In genomic region chr13:63307239-63307638, GRCh38 we compare ENCODE assay signal across 17 cellular contexts.
DNase-seq lines count a peak whose midpoint lies in the region; ATAC-seq, FAIRE-seq and TF ChIP-seq lines count a peak whose summit lies in the region.
"Had no signal": no experiment of that assay in that cellular context is flagged by ENCODE, and none has a peak within 500 bp of the region (broad histone marks: within the 10 kb centered on the region; RNA-seq: fewer than 3 reads in every experiment).

No MANE protein-coding gene starts in this region.

- H3K4me3 Mint-ChIP-seq in CD8-positive, alpha-beta T cell = no peak overlapping the region
- H3K4me3 Mint-ChIP-seq: HFFc6 had no signal

- no peak overlapping the region for H4K8ac ChIP-seq in mesenchymal stem cell (ENCODE audit: low read length)

- 89% methylated on average over 2 of the region's 2 CpGs for WGBS in mesenchymal stem cell

- no peak overlapping the region for H2BK5ac ChIP-seq in mesenchymal stem cell (ENCODE audit: low read depth, low read length, poor library complexity, severe bottlenecking)

- POLR2A ChIA-PET in CD8-positive, alpha-beta T cell (lab: Charles Lee) = no interaction called here

- H3K36me3 ChIP-seq in CD8-positive, alpha-beta T cell (ENCODE audit: insufficient read depth, low read length) = no peaks in the 10 kb centered on the region
- no peaks in the 10 kb centered on the region for H3K36me3 ChIP-seq in mesenchymal stem cell (ENCODE audit: control insufficient read depth in 1 of 2, insufficient read depth in 2 of 2, low read depth in 1 of 2, low read length in 2 of 2)
- H3K36me3 ChIP-seq: heart left ventricle had no signal

- no peak overlapping the region for H2AK5ac ChIP-seq in mesenchymal stem cell (ENCODE audit: low read length, severe bottlenecking)

- H3K36me3 Mint-ChIP-seq in CD8-positive, alpha-beta T cell = no peaks in the 10 kb centered on the region

- H3K9me3 Mint-ChIP-seq in CD8-positive, alpha-beta T cell = peaks cover 12% of the 10 kb centered on the region

- H3K4ac ChIP-seq in mesenchymal stem cell (ENCODE audit: low read depth in 1 of 2, low read length in 2 of 2) = no peak overlapping the region

- ATAC-seq in HG03066 (IDR thresholded peaks at IDR 0.05; ENCODE audit: low read depth, unreplicated experiment) (peak; percentile 51), HG02840 (IDR thresholded peaks at IDR 0.05; ENCODE audit: low FRiP score, unreplicated experiment) (no peak)
- ATAC-seq in CD8-positive, alpha-beta T cell = no peak
- ATAC-seq: heart left ventricle, HepG2 had no signal

- H3K9ac ChIP-seq in mesenchymal stem cell (ENCODE audit: low read length) = no peak overlapping the region

- no peak overlapping the region for H2BK120ac ChIP-seq in mesenchymal stem cell (ENCODE audit: low read depth, low read length)

- DNase-seq in GM12891 (ENCODE audit: insufficient read length, low spot score) (no peak), NCI-H146 (lab: John Stamatoyannopoulos, UW) (peak; percentile 86), choroid plexus epithelial cell (ENCODE audit: low read depth) (peak; percentile 4), mesenchymal stem cell (no peak), NCI-H2196 (lab: John Stamatoyannopoulos, UW; ENCODE audit: unreplicated experiment) (no peak)
- no peak for DNase-seq in CD8-positive, alpha-beta T cell
- DNase-seq: activated CD4-positive, alpha-beta T cell treated with anti-CD3 and anti-CD28 coated beads, Interleukin-2, amount 50 U/mL, for 48 hours; heart left ventricle; HFFc6; kidney glomerular epithelial cell; NCI-H187; NCI-H526 treated with DMSO at 0.1 percent for 48 hours; posterior cingulate gyrus had no signal

- H3K9me3 ChIP-seq in CD8-positive, alpha-beta T cell (ENCODE audit: low read length) = no peaks in the 10 kb centered on the region
- peaks cover 9% of the 10 kb centered on the region for H3K9me3 ChIP-seq in mesenchymal stem cell (ENCODE audit: control insufficient read depth, low read length)

- H3K4me1 Mint-ChIP-seq in CD8-positive, alpha-beta T cell (ENCODE audit: low read depth) = no peaks in the 10 kb centered on the region

- intact Hi-C loops in CD8-positive, alpha-beta T cell (cut with DNase I, micrococcal nuclease) = no loop called here

- H4K91ac ChIP-seq in mesenchymal stem cell (ENCODE audit: low read length) = no peak overlapping the region

- H3K27ac ChIP-seq in CD8-positive, alpha-beta T cell (ENCODE audit: low read depth, low read length) = no peak overlapping the region
- no peak overlapping the region for H3K27ac ChIP-seq in mesenchymal stem cell (ENCODE audit: low read length, poor library complexity, severe bottlenecking)
- H3K27ac ChIP-seq: heart left ventricle had no signal

- no peak overlapping the region for H3K14ac ChIP-seq in mesenchymal stem cell (ENCODE audit: low read length in 2 of 2)

- H3K27me3 ChIP-seq in CD8-positive, alpha-beta T cell (ENCODE audit: insufficient read depth, low read length) = no peaks in the 10 kb centered on the region
- H3K27me3 ChIP-seq in mesenchymal stem cell (ENCODE audit: control insufficient read depth in 1 of 2, insufficient read depth in 1 of 2, low read length in 2 of 2) = no peaks in the 10 kb centered on the region
- H3K27me3 ChIP-seq: heart left ventricle had no signal

- H3K18ac ChIP-seq in mesenchymal stem cell (ENCODE audit: low read depth in 1 of 2, low read length in 2 of 2) = no peak overlapping the region

- CTCF ChIA-PET in CD8-positive, alpha-beta T cell (lab: Charles Lee) = no interaction called here

- no peaks in the 10 kb centered on the region for H3K27me3 Mint-ChIP-seq in CD8-positive, alpha-beta T cell (ENCODE audit: low read depth)

- no peak for TF ChIP-seq CTCF in choroid plexus epithelial cell (conservative IDR thresholded peaks at IDR 0.05; ENCODE audit: low read depth, low read length)
- TF ChIP-seq CTCF in CD8-positive, alpha-beta T cell (IDR thresholded peaks at IDR 0.05) = no peak

- no peak overlapping the region for H2BK15ac ChIP-seq in mesenchymal stem cell (ENCODE audit: low read depth, poor library complexity, severe bottlenecking)

- no peaks in the 10 kb centered on the region for H3K4me1 ChIP-seq in CD8-positive, alpha-beta T cell (ENCODE audit: insufficient read depth, low read length)
- no peaks in the 10 kb centered on the region for H3K4me1 ChIP-seq in mesenchymal stem cell (ENCODE audit: control insufficient read depth, insufficient read depth, low read depth, low read length)
- H3K4me1 ChIP-seq: heart left ventricle had no signal

- no peak overlapping the region for H3K23ac ChIP-seq in mesenchymal stem cell (ENCODE audit: low read length in 2 of 2)

- H3K79me1 ChIP-seq in mesenchymal stem cell (replicated peaks; ENCODE audit: low read length, poor library complexity, severe bottlenecking) = no peaks in the 10 kb centered on the region

- H2BK12ac ChIP-seq in mesenchymal stem cell (ENCODE audit: low read length in 2 of 2) = no peak overlapping the region

- H2AFZ ChIP-seq in mesenchymal stem cell (ENCODE audit: low read depth, low read length) = no peak overlapping the region

- H3K4me3 ChIP-seq in choroid plexus epithelial cell (ENCODE audit: low read depth, low read length) (no peak overlapping the region), mesenchymal stem cell (ENCODE audit: insufficient read depth in 1 of 2, low read depth in 1 of 2, low read length in 2 of 2) (no peak overlapping the region)
- H3K4me3 ChIP-seq in CD8-positive, alpha-beta T cell (ENCODE audit: low read depth, low read length) = no peak overlapping the region
- H3K4me3 ChIP-seq: heart left ventricle had no signal

- no peak overlapping the region for H3K27ac Mint-ChIP-seq in CD8-positive, alpha-beta T cell
- H3K27ac Mint-ChIP-seq: HFFc6 had no signal

- FAIRE-seq in GM12891 (lab: Jason Lieb, UNC) = no peak
- FAIRE-seq: D721Med, HepG2 had no signal

- TF ChIP-seq POLR2A in GM12891 (IDR thresholded peaks at IDR 0.05; ENCODE audit: low read depth, low read length) = no peak

- H3K4me2 ChIP-seq in mesenchymal stem cell (ENCODE audit: low read length, poor library complexity, severe bottlenecking) = no peak overlapping the region

TF ChIP-seq in GM12891, 5 proteins besides CTCF, POLR2A, EP300 and RAD21:
- peak; percentile 86 for TF ChIP-seq SPI1 (IDR thresholded peaks at IDR 0.05; ENCODE audit: low read depth, low read length)
- no peak for TF ChIP-seq POLR2AphosphoS5 (IDR thresholded peaks at IDR 0.05; ENCODE audit: low read depth, low read length)

Comparison
In these comparisons a context has a peak if more than half of its experiments do, and no peak if none do; other contexts are left out.
1. DNase-seq: peak in NCI-H146 (single experiment) and choroid plexus epithelial cell (single experiment); none in GM12891 (single experiment), CD8-positive, alpha-beta T cell (0 of 7), mesenchymal stem cell (single experiment) and NCI-H2196 (single experiment).